ENCODE assay signal across 14 cellular contexts in genomic region chr7:146772581-146772980, GRCh38.
DNase-seq lines count a peak whose midpoint lies in the region; ATAC-seq and TF ChIP-seq lines count a peak whose summit lies in the region.
"Had no signal": no experiment of that assay in that cellular context is flagged by ENCODE, and none has a peak within 500 bp of the region (broad histone marks: within the 10 kb centered on the region; RNA-seq: fewer than 3 reads in every experiment).

No MANE protein-coding gene starts in this region.

- H3K4me3 ChIP-seq in Caco-2 (ENCODE audit: low read depth, low read length), result no peak overlapping the region
- H3K4me3 ChIP-seq in HAP-1, result no peak overlapping the region
- H3K4me3 ChIP-seq in uterus, result no peak overlapping the region
- H3K4me3 ChIP-seq: Peyer's patch had no signal

- in situ Hi-C loops in HAP-1 (cut with MboI; ENCODE audit: low sequenced_read_pairs), result no loop called here

- H3K4me3 Mint-ChIP-seq in Caco-2 (ENCODE audit: unreplicated experiment), result no peak overlapping the region
- H3K4me3 Mint-ChIP-seq in glutamatergic neuron (ENCODE audit: unreplicated experiment), result no peak overlapping the region
- H3K4me3 Mint-ChIP-seq in activated T-helper 17 cell treated with anti-CD3 and anti-CD28 coated beads, Interleukin-2, amount 50 U/mL, for 72 hours, result no peak overlapping the region
- H3K4me3 Mint-ChIP-seq: dendritic cell treated with granulocyte-macrophage colony-stimulating factor and Interleukin-4, amounts not matched to agents 40 ng/mL and 50 ng/mL, for 4 days; naive B cell had no signal

- TF ChIP-seq CTCF in Caco-2 (IDR thresholded peaks at IDR 0.05; ENCODE audit: insufficient read depth in 1 of 2, low read depth in 1 of 2, low read length in 1 of 2, severe bottlenecking in 1 of 2, unreplicated experiment in 1 of 2) (peak; percentile 36 to 39), glutamatergic neuron (IDR thresholded peaks at IDR 0.05; ENCODE audit: partially characterized antibody, unreplicated experiment) (peak; percentile 50), uterus (IDR thresholded peaks at IDR 0.05) (no peak)

- no peaks in the 10 kb centered on the region for H3K36me3 ChIP-seq in Caco-2 (ENCODE audit: control insufficient read depth, insufficient read depth, low read length)
- no peaks in the 10 kb centered on the region for H3K36me3 ChIP-seq in HAP-1 (replicated peaks)
- no peaks in the 10 kb centered on the region for H3K36me3 ChIP-seq in uterus
- H3K36me3 ChIP-seq: Peyer's patch had no signal

- no peak for TF ChIP-seq POLR2A in uterus (IDR thresholded peaks at IDR 0.05)

- peaks cover 12% of the 10 kb centered on the region for H3K4me1 Mint-ChIP-seq in Caco-2 (ENCODE audit: low read depth, unreplicated experiment)
- H3K4me1 Mint-ChIP-seq in glutamatergic neuron (ENCODE audit: low read depth, unreplicated experiment), result no peaks in the 10 kb centered on the region
- no peaks in the 10 kb centered on the region for H3K4me1 Mint-ChIP-seq in activated T-helper 17 cell treated with anti-CD3 and anti-CD28 coated beads, Interleukin-2, amount 50 U/mL, for 72 hours
- H3K4me1 Mint-ChIP-seq: naive B cell had no signal

- no peak overlapping the region for H3K27ac ChIP-seq in uterus
- H3K27ac ChIP-seq: Peyer's patch had no signal

- intact Hi-C loops in Caco-2 (cut with micrococcal nuclease; ENCODE audit: unreplicated experiment), result loop anchor here (1.0 to 5.0 kb wide), 2 partner anchors 165 to 189 kb away; no protein-coding TSS in a partner anchor
- intact Hi-C loops in uterus (cut with DNase I; ENCODE audit: low total_unique reads), result no loop called here

- no peaks in the 10 kb centered on the region for H3K4me1 ChIP-seq in Caco-2
- H3K4me1 ChIP-seq in HAP-1, result no peaks in the 10 kb centered on the region
- H3K4me1 ChIP-seq in uterus, result no peaks in the 10 kb centered on the region
- H3K4me1 ChIP-seq: Peyer's patch had no signal

- H3K36me3 Mint-ChIP-seq in Caco-2 (ENCODE audit: insufficient read depth, unreplicated experiment), result no peaks in the 10 kb centered on the region
- H3K36me3 Mint-ChIP-seq in glutamatergic neuron (ENCODE audit: unreplicated experiment), result no peaks in the 10 kb centered on the region
- no peaks in the 10 kb centered on the region for H3K36me3 Mint-ChIP-seq in activated T-helper 17 cell treated with anti-CD3 and anti-CD28 coated beads, Interleukin-2, amount 50 U/mL, for 72 hours (ENCODE audit: low read depth)
- H3K36me3 Mint-ChIP-seq: naive B cell had no signal

- H3K27ac Mint-ChIP-seq in Caco-2 (ENCODE audit: unreplicated experiment), result no peak overlapping the region
- H3K27ac Mint-ChIP-seq in glutamatergic neuron (ENCODE audit: unreplicated experiment), result no peak overlapping the region
- no peak overlapping the region for H3K27ac Mint-ChIP-seq in activated T-helper 17 cell treated with anti-CD3 and anti-CD28 coated beads, Interleukin-2, amount 50 U/mL, for 72 hours
- H3K27ac Mint-ChIP-seq: dendritic cell treated with granulocyte-macrophage colony-stimulating factor and Interleukin-4, amounts not matched to agents 40 ng/mL and 50 ng/mL, for 4 days; naive B cell had no signal

- BruUV-seq in Caco-2 (replicated peaks; lab: Mats Ljungman, UMichigan), result no TSS peak

- CTCF ChIA-PET in Caco-2 (lab: Charles Lee), result interaction anchor here (0.5 kb wide), 1 partner anchor 395 kb away, joined by 3 read pairs; no protein-coding TSS in a partner anchor

- H3K27me3 Mint-ChIP-seq in Caco-2 (ENCODE audit: insufficient read depth, unreplicated experiment), result no peaks in the 10 kb centered on the region
- H3K27me3 Mint-ChIP-seq in glutamatergic neuron (ENCODE audit: unreplicated experiment), result no peaks in the 10 kb centered on the region
- no peaks in the 10 kb centered on the region for H3K27me3 Mint-ChIP-seq in activated T-helper 17 cell treated with anti-CD3 and anti-CD28 coated beads, Interleukin-2, amount 50 U/mL, for 72 hours
- H3K27me3 Mint-ChIP-seq: dendritic cell treated with granulocyte-macrophage colony-stimulating factor and Interleukin-4, amounts not matched to agents 40 ng/mL and 50 ng/mL, for 4 days; naive B cell had no signal

- POLR2A ChIA-PET in Caco-2 (lab: Charles Lee), result no interaction called here

- H3K9me3 ChIP-seq in Caco-2 (no peaks in the 10 kb centered on the region), HAP-1 (no peaks in the 10 kb centered on the region), uterus (no peaks in the 10 kb centered on the region)
- H3K9me3 ChIP-seq: Peyer's patch had no signal

- H3K27me3 ChIP-seq in Caco-2 (replicated peaks; ENCODE audit: control insufficient read depth, insufficient read depth, low read length) (no peaks in the 10 kb centered on the region), HAP-1 (ENCODE audit: low read depth) (no peaks in the 10 kb centered on the region), uterus (no peaks in the 10 kb centered on the region)
- H3K27me3 ChIP-seq: Peyer's patch had no signal

- DNase-seq in Caco-2 (peak; percentile 47 to 50), HAP-1 (ENCODE audit: low spot score in 2 of 2) (peak; percentile 20 to 68), OCI-M1 (lab: John Stamatoyannopoulos, UW) (peak; percentile 63), glutamatergic neuron (peak; percentile 71), activated gamma-delta T cell treated with Interleukin-2 at 50 U/mL for 16 hours (no peak), uterus (no peak)
- DNase-seq: activated T-cell treated with anti-CD3 and anti-CD28 coated beads, Interleukin-2, amount 50 U/mL, for 1 hour; amniotic stem cell; naive B cell; NCI-H1930; Peyer's patch had no signal

- ATAC-seq in activated T-helper 17 cell treated with anti-CD3 and anti-CD28 coated beads, Interleukin-2, amount 50 U/mL, for 72 hours (replicated peaks), result no peak
- no peak for ATAC-seq in GM21737 (IDR thresholded peaks at IDR 0.05; ENCODE audit: unreplicated experiment)

- H3K9me3 Mint-ChIP-seq in Caco-2 (ENCODE audit: unreplicated experiment) (no peaks in the 10 kb centered on the region), glutamatergic neuron (ENCODE audit: unreplicated experiment) (no peaks in the 10 kb centered on the region)
- peaks cover 6% of the 10 kb centered on the region for H3K9me3 Mint-ChIP-seq in activated T-helper 17 cell treated with anti-CD3 and anti-CD28 coated beads, Interleukin-2, amount 50 U/mL, for 72 hours
- H3K9me3 Mint-ChIP-seq: dendritic cell treated with granulocyte-macrophage colony-stimulating factor and Interleukin-4, amounts not matched to agents 40 ng/mL and 50 ng/mL, for 4 days had no signal

Comparison
In these comparisons a context has a peak if more than half of its experiments do, and no peak if none do; other contexts are left out.
1. DNase-seq: peak in Caco-2 (2 of 2), HAP-1 (2 of 2), OCI-M1 (single experiment) and glutamatergic neuron (single experiment); none in activated gamma-delta T cell treated with Interleukin-2 at 50 U/mL for 16 hours (single experiment) and uterus (0 of 2).
2. CTCF ChIP-seq: peak in Caco-2 (2 of 2) and glutamatergic neuron (single experiment); none in uterus (0 of 4).